ENCODE assay signal across 8 cellular contexts in genomic region chr1:57307382-57307781, GRCh38.
DNase-seq lines count a peak whose midpoint lies in the region; ATAC-seq lines count a peak whose summit lies in the region.

No MANE protein-coding gene starts in this region.

- H3K36me3 ChIP-seq in MG63: no peaks in the 10 kb centered on the region

- H3K4me3 ChIP-seq in MG63: no peak overlapping the region

- peaks cover 5% of the 10 kb centered on the region for H3K36me3 Mint-ChIP-seq in activated CD8-positive, alpha-beta memory T cell treated with anti-CD3 and anti-CD28 coated beads, Interleukin-2, amount 10 ng/mL, durations not matched to agents 7 days and 5 days

- CTCF ChIA-PET in activated CD8-positive, alpha-beta memory T cell treated with anti-CD3 and anti-CD28 coated beads, Interleukin-2, amount 10 ng/mL, durations not matched to agents 7 days and 5 days (lab: Charles Lee): no interaction called here

- peak overlapping the region; percentile 32 for H3K4me3 Mint-ChIP-seq in activated CD8-positive, alpha-beta memory T cell treated with anti-CD3 and anti-CD28 coated beads, Interleukin-2, amount 10 ng/mL, durations not matched to agents 7 days and 5 days

- H3K9me3 Mint-ChIP-seq in activated CD8-positive, alpha-beta memory T cell treated with anti-CD3 and anti-CD28 coated beads, Interleukin-2, amount 10 ng/mL, durations not matched to agents 7 days and 5 days (ENCODE audit: low read depth): peaks cover 7% of the 10 kb centered on the region

- H3K27ac ChIP-seq in caudate nucleus (ENCODE audit: low read depth, low read length): no peak overlapping the region

- peak overlapping the region; percentile 52 for H3K27ac Mint-ChIP-seq in activated CD8-positive, alpha-beta memory T cell treated with anti-CD3 and anti-CD28 coated beads, Interleukin-2, amount 10 ng/mL, durations not matched to agents 7 days and 5 days

- ATAC-seq in GM21447 (IDR thresholded peaks at IDR 0.05; ENCODE audit: unreplicated experiment) (peak; percentile 95), HG02588 (IDR thresholded peaks at IDR 0.05; ENCODE audit: unreplicated experiment) (no peak)
- ATAC-seq in activated CD8-positive, alpha-beta memory T cell treated with anti-CD3 and anti-CD28 coated beads, Interleukin-2, amount 10 ng/mL, durations not matched to agents 7 days and 5 days: peak; percentile 97

- DNase-seq in Caki2 (ENCODE audit: low read depth): peak; percentile 41
- DNase-seq in MG63: peak; percentile 23
- DNase-seq in activated CD8-positive, alpha-beta memory T cell treated with anti-CD3 and anti-CD28 coated beads, Interleukin-2, amount 10 ng/mL, durations not matched to agents 7 days and 5 days: peak; percentile 81
- peak; percentile 10 for DNase-seq in mucosa of gallbladder (ENCODE audit: low spot score)
- DNase-seq in caudate nucleus (lab: John Stamatoyannopoulos, UW): no peak
- no peak for DNase-seq in SHP77 (lab: John Stamatoyannopoulos, UW)

- H3K9me3 ChIP-seq in MG63: no peaks in the 10 kb centered on the region

- peaks cover 9% of the 10 kb centered on the region for H3K4me1 Mint-ChIP-seq in activated CD8-positive, alpha-beta memory T cell treated with anti-CD3 and anti-CD28 coated beads, Interleukin-2, amount 10 ng/mL, durations not matched to agents 7 days and 5 days

- in situ Hi-C loops in Caki2 (cut with HindIII; ENCODE audit: low pct_unique_long_range_greater_than_20kb, low sequenced_read_pairs): no loop called here

- no peaks in the 10 kb centered on the region for H3K27me3 Mint-ChIP-seq in activated CD8-positive, alpha-beta memory T cell treated with anti-CD3 and anti-CD28 coated beads, Interleukin-2, amount 10 ng/mL, durations not matched to agents 7 days and 5 days

- no peaks in the 10 kb centered on the region for H3K27me3 ChIP-seq in MG63

Comparison
In these comparisons a context has a peak if more than half of its experiments do, and no peak if none do; other contexts are left out.
1. DNase-seq: peak in Caki2 (single experiment), MG63 (single experiment), activated CD8-positive, alpha-beta memory T cell treated with anti-CD3 and anti-CD28 coated beads, Interleukin-2, amount 10 ng/mL, durations not matched to agents 7 days and 5 days (single experiment) and mucosa of gallbladder (single experiment); none in caudate nucleus (0 of 61) and SHP77 (0 of 2).